Comparison of ENCODE assay signal across 14 cellular contexts in genomic region chr2:104447831-104448434, GRCh38.
DNase-seq lines count a peak whose midpoint lies in the region; ATAC-seq and TF ChIP-seq lines count a peak whose summit lies in the region.
"Had no signal": no experiment of that assay in that cellular context is flagged by ENCODE, and none has a peak within 500 bp of the region (broad histone marks: within the 10 kb centered on the region; RNA-seq: fewer than 3 reads in every experiment).

No MANE protein-coding gene starts in this region.

- DNase-seq in activated CD8-positive, alpha-beta T cell treated with anti-CD3 and anti-CD28 coated beads, Interleukin-2, amount 10 ng/mL, durations not matched to agents 7 days and 5 days, result no peak
- DNase-seq in activated CD8-positive, alpha-beta T cell treated with anti-CD3 and anti-CD28 coated beads for 36 hours, result no peak
- DNase-seq in Jurkat, Clone E6-1 (ENCODE audit: low read depth, low spot score), result peak; percentile 10
- DNase-seq in dorsolateral prefrontal cortex (no peak), substantia nigra (lab: John Stamatoyannopoulos, UW) (no peak), mesendoderm (no peak)
- DNase-seq: stimulated activated CD4-positive, alpha-beta T cell treated with anti-CD3 and anti-CD28 coated beads, Interleukin-12 subunit alpha, Interleukin-12 subunit beta, amount 100 ng/mL, for 4 hours had no signal

- H3K79me1 ChIP-seq in mesendoderm (ENCODE audit: low read length), result no peaks in the 10 kb centered on the region

- H3K36me3 Mint-ChIP-seq in activated CD8-positive, alpha-beta T cell treated with anti-CD3 and anti-CD28 coated beads, Interleukin-2, amount 10 ng/mL, durations not matched to agents 7 days and 5 days (ENCODE audit: low read depth), result no peaks in the 10 kb centered on the region
- H3K36me3 Mint-ChIP-seq in activated CD8-positive, alpha-beta T cell treated with anti-CD3 and anti-CD28 coated beads for 36 hours (ENCODE audit: low read depth), result no peaks in the 10 kb centered on the region
- H3K36me3 Mint-ChIP-seq: memory B cell, WTC11 had no signal

- no peak overlapping the region for H3K4me3 ChIP-seq in Jurkat, Clone E6-1 (ENCODE audit: low read length)
- H3K4me3 ChIP-seq in dorsolateral prefrontal cortex (peak overlapping the region; percentile 7 to 69 (median 50)), mesendoderm (ENCODE audit: low read length) (no peak overlapping the region)
- H3K4me3 ChIP-seq: BLaER1 treated with 17β-estradiol and CSF1 and Interleukin-3, amounts not matched to agents 10 nM and 100 nM; K562 had no signal

- no peaks in the 10 kb centered on the region for H3K27me3 Mint-ChIP-seq in activated CD8-positive, alpha-beta T cell treated with anti-CD3 and anti-CD28 coated beads, Interleukin-2, amount 10 ng/mL, durations not matched to agents 7 days and 5 days (ENCODE audit: low read depth)
- H3K27me3 Mint-ChIP-seq in activated CD8-positive, alpha-beta T cell treated with anti-CD3 and anti-CD28 coated beads for 36 hours, result no peaks in the 10 kb centered on the region
- H3K27me3 Mint-ChIP-seq: memory B cell; stimulated activated naive CD8-positive, alpha-beta T cell treated with anti-CD3 and anti-CD28 coated beads, Interleukin-15, Interleukin-2, amounts not matched to agents 100 ng/mL and 50 ng/mL, for 24 hours had no signal

- POLR2A ChIA-PET in activated CD8-positive, alpha-beta T cell treated with anti-CD3 and anti-CD28 coated beads, Interleukin-2, amount 10 ng/mL, durations not matched to agents 7 days and 5 days (lab: Charles Lee), result interaction anchor here (0.6 kb wide), 1 partner anchor 9 kb away, joined by 3 read pairs; no protein-coding TSS in a partner anchor
- POLR2A ChIA-PET in activated CD8-positive, alpha-beta T cell treated with anti-CD3 and anti-CD28 coated beads for 36 hours (lab: Charles Lee), result no interaction called here

- no peaks in the 10 kb centered on the region for H3K79me2 ChIP-seq in mesendoderm (ENCODE audit: control insufficient read depth, insufficient read depth, low read length)

- H3K27me3 ChIP-seq in dorsolateral prefrontal cortex (no peaks in the 10 kb centered on the region), mesendoderm (ENCODE audit: insufficient read depth, low read length, poor library complexity) (no peaks in the 10 kb centered on the region)
- H3K27me3 ChIP-seq: BLaER1 treated with 17β-estradiol and CSF1 and Interleukin-3, amounts not matched to agents 10 nM and 100 nM had no signal

- no peak overlapping the region for H3K9ac ChIP-seq in mesendoderm (ENCODE audit: low read length)
- H3K9ac ChIP-seq: BLaER1 treated with 17β-estradiol and CSF1 and Interleukin-3, amounts not matched to agents 10 nM and 100 nM had no signal

- no peak overlapping the region for H3K23ac ChIP-seq in mesendoderm (ENCODE audit: low read length)

- no peaks in the 10 kb centered on the region for H3K36me3 ChIP-seq in mesendoderm (ENCODE audit: control insufficient read depth, insufficient read depth, low read length)
- H3K36me3 ChIP-seq: BLaER1 treated with 17β-estradiol and CSF1 and Interleukin-3, amounts not matched to agents 10 nM and 100 nM had no signal

- ATAC-seq in activated CD8-positive, alpha-beta T cell treated with anti-CD3 and anti-CD28 coated beads, Interleukin-2, amount 10 ng/mL, durations not matched to agents 7 days and 5 days, result no peak
- ATAC-seq in activated CD8-positive, alpha-beta T cell treated with anti-CD3 and anti-CD28 coated beads for 36 hours, result no peak
- no peak for ATAC-seq in HG03045 (IDR thresholded peaks at IDR 0.05; ENCODE audit: unreplicated experiment)
- no peak for ATAC-seq in HG03354 (IDR thresholded peaks at IDR 0.05; ENCODE audit: poor library complexity, severe bottlenecking, unreplicated experiment)
- ATAC-seq: K562, WTC11 had no signal

- TF ChIP-seq CTCF in activated CD8-positive, alpha-beta T cell treated with anti-CD3 and anti-CD28 coated beads for 36 hours (IDR thresholded peaks at IDR 0.05), result no peak
- peak; percentile 21 to 75 (median 59) for TF ChIP-seq CTCF in dorsolateral prefrontal cortex (IDR thresholded peaks at IDR 0.05 in 54 of 56, conservative IDR thresholded peaks at IDR 0.05 in 2 of 56; ENCODE audit: low read depth in 1 of 56, partially characterized antibody in 56 of 56)

- no peak overlapping the region for H4K5ac ChIP-seq in mesendoderm (ENCODE audit: low read length)

- H2AK5ac ChIP-seq in mesendoderm (ENCODE audit: low read length), result no peak overlapping the region

- no peak overlapping the region for H3K4me3 Mint-ChIP-seq in activated CD8-positive, alpha-beta T cell treated with anti-CD3 and anti-CD28 coated beads, Interleukin-2, amount 10 ng/mL, durations not matched to agents 7 days and 5 days
- H3K4me3 Mint-ChIP-seq in activated CD8-positive, alpha-beta T cell treated with anti-CD3 and anti-CD28 coated beads for 36 hours, result no peak overlapping the region
- H3K4me3 Mint-ChIP-seq: memory B cell; stimulated activated naive CD8-positive, alpha-beta T cell treated with anti-CD3 and anti-CD28 coated beads, Interleukin-15, Interleukin-2, amounts not matched to agents 100 ng/mL and 50 ng/mL, for 24 hours; WTC11 had no signal

- CTCF ChIA-PET in activated CD8-positive, alpha-beta T cell treated with anti-CD3 and anti-CD28 coated beads, Interleukin-2, amount 10 ng/mL, durations not matched to agents 7 days and 5 days (lab: Charles Lee), result interaction anchor here (1.6 to 1.7 kb wide), 2 partner anchors 9 to 401 kb away, joined by 3 to 6 read pairs; no protein-coding TSS in a partner anchor
- CTCF ChIA-PET in activated CD8-positive, alpha-beta T cell treated with anti-CD3 and anti-CD28 coated beads for 36 hours (lab: Charles Lee), result interaction anchor here (1.4 kb wide), 1 partner anchor 23 kb away, joined by 3 read pairs; no protein-coding TSS in a partner anchor

- no peak overlapping the region for H2BK5ac ChIP-seq in mesendoderm (ENCODE audit: low read length)

- no peak overlapping the region for H4K8ac ChIP-seq in mesendoderm (ENCODE audit: low read depth, low read length)

- H3K27ac Mint-ChIP-seq in activated CD8-positive, alpha-beta T cell treated with anti-CD3 and anti-CD28 coated beads, Interleukin-2, amount 10 ng/mL, durations not matched to agents 7 days and 5 days, result peak overlapping the region; percentile 49
- H3K27ac Mint-ChIP-seq in activated CD8-positive, alpha-beta T cell treated with anti-CD3 and anti-CD28 coated beads for 36 hours, result no peak overlapping the region
- H3K27ac Mint-ChIP-seq: memory B cell; stimulated activated naive CD8-positive, alpha-beta T cell treated with anti-CD3 and anti-CD28 coated beads, Interleukin-15, Interleukin-2, amounts not matched to agents 100 ng/mL and 50 ng/mL, for 24 hours; WTC11 had no signal

- no peak overlapping the region for H3K18ac ChIP-seq in mesendoderm (ENCODE audit: low read length)

- no peak overlapping the region for H2BK15ac ChIP-seq in mesendoderm (replicated peaks; ENCODE audit: low read depth)

- no peak overlapping the region for H3K4me2 ChIP-seq in mesendoderm (ENCODE audit: low read length)
- H3K4me2 ChIP-seq: BLaER1 treated with 17β-estradiol and CSF1 and Interleukin-3, amounts not matched to agents 10 nM and 100 nM had no signal

- intact Hi-C loops in activated CD8-positive, alpha-beta T cell treated with anti-CD3 and anti-CD28 coated beads for 36 hours (cut with micrococcal nuclease), result no loop called here
- intact Hi-C loops in dorsolateral prefrontal cortex (cut with DNase I), result loop anchor here in 1 of 2 donors (2.0 to 10.0 kb wide), 3 partner anchors 15 to 427 kb away; no protein-coding TSS in a partner anchor

- no CpG with 5 or more reads among the region's 2 CpGs for WGBS in mesendoderm (ENCODE audit: extremely low coverage, insufficient coverage, low lambda C conversion rate)

- no peak overlapping the region for H2BK120ac ChIP-seq in mesendoderm (ENCODE audit: low read depth, low read length)

- H3K27ac ChIP-seq in dorsolateral prefrontal cortex (peak overlapping the region; percentile 39 to 98 (median 90)), substantia nigra (ENCODE audit: low read depth, low read length, poor library complexity, severe bottlenecking) (peak overlapping the region; percentile 91), mesendoderm (ENCODE audit: low read depth, low read length) (no peak overlapping the region)
- H3K27ac ChIP-seq: BLaER1 treated with 17β-estradiol and CSF1 and Interleukin-3, amounts not matched to agents 10 nM and 100 nM had no signal

- no peak overlapping the region for H3K4ac ChIP-seq in mesendoderm (ENCODE audit: low read depth, low read length)

- H3K9me3 Mint-ChIP-seq in activated CD8-positive, alpha-beta T cell treated with anti-CD3 and anti-CD28 coated beads, Interleukin-2, amount 10 ng/mL, durations not matched to agents 7 days and 5 days (ENCODE audit: insufficient read depth), result no peaks in the 10 kb centered on the region
- no peaks in the 10 kb centered on the region for H3K9me3 Mint-ChIP-seq in activated CD8-positive, alpha-beta T cell treated with anti-CD3 and anti-CD28 coated beads for 36 hours
- H3K9me3 Mint-ChIP-seq: stimulated activated naive CD8-positive, alpha-beta T cell treated with anti-CD3 and anti-CD28 coated beads, Interleukin-15, Interleukin-2, amounts not matched to agents 100 ng/mL and 50 ng/mL, for 24 hours; WTC11 had no signal

- H3K4me1 ChIP-seq in mesendoderm (ENCODE audit: control insufficient read depth, low read depth, low read length), result no peaks in the 10 kb centered on the region
- H3K4me1 ChIP-seq: BLaER1 treated with 17β-estradiol and CSF1 and Interleukin-3, amounts not matched to agents 10 nM and 100 nM had no signal

- H3K4me1 Mint-ChIP-seq in activated CD8-positive, alpha-beta T cell treated with anti-CD3 and anti-CD28 coated beads, Interleukin-2, amount 10 ng/mL, durations not matched to agents 7 days and 5 days (ENCODE audit: low read depth), result peaks cover 10% of the 10 kb centered on the region
- peaks cover 8% of the 10 kb centered on the region for H3K4me1 Mint-ChIP-seq in activated CD8-positive, alpha-beta T cell treated with anti-CD3 and anti-CD28 coated beads for 36 hours (ENCODE audit: low read depth)
- H3K4me1 Mint-ChIP-seq: memory B cell had no signal

- no peak overlapping the region for H3K56ac ChIP-seq in mesendoderm (ENCODE audit: low read length)

Comparison
In these comparisons a context has a peak if more than half of its experiments do, and no peak if none do; other contexts are left out.
1. H3K4me3 ChIP-seq: peak in dorsolateral prefrontal cortex (59 of 59); none in Jurkat, Clone E6-1 (single experiment) and mesendoderm (single experiment).